8 cellular contexts compared by ENCODE assay signal in the genomic region with DNA sequence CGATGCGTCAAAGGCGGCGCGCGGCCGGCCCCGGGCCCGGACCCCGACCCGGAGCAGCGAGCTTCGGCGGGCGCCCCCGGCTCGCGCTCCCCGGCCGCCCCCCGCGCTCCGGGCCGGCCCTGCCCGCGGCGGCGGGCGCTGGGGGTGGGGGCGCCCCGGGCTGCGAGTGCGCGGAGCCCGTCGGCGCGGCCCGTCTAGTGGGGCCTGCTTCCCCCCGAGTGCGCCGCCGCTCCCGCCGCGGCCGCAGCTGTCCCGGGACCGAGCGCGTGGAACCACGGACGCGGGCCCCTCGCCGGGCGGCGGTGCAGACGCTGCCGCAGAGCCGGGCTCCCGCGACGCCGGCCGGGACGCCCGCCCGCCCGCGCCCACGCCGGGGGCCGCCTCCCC. TPM values are rescaled to one million over a fixed set of nuclear protein-coding genes. Genes with fewer than 3 reads are reported as not detected.
DNase-seq lines count a peak whose midpoint lies in the region; ATAC-seq and TF ChIP-seq lines count a peak whose summit lies in the region.

No MANE protein-coding gene starts in this region.

- H3K4me1 ChIP-seq in HUES48 (ENCODE audit: control insufficient read depth, insufficient read depth, low read length): peaks cover 10% of the 10 kb centered on the region
- H3K4me1 ChIP-seq in rectal smooth muscle tissue (ENCODE audit: control insufficient read depth, insufficient read depth, low read length): peaks cover 9% of the 10 kb centered on the region

- H3K36me3 ChIP-seq in HUES48 (ENCODE audit: control insufficient read depth, insufficient read depth, low read length) (0 out of 2 replicates have a peak, but pooled peaks cover 3% of the 10 kb centered on the region), rectal smooth muscle tissue (ENCODE audit: control insufficient read depth, insufficient read depth, low read length) (no peaks in the 10 kb centered on the region)

- H3K4me3 ChIP-seq in HUES48 (ENCODE audit: low read depth, low read length) (peak overlapping the region; percentile 76; the same call in 1 of the 2 replicates), epithelial cell of proximal tubule (ENCODE audit: low read depth, low read length) (peak overlapping the region; percentile 58), rectal smooth muscle tissue (ENCODE audit: low read length) (peak overlapping the region; percentile 72)

- H3K27me3 ChIP-seq in HUES48 (ENCODE audit: control insufficient read depth, insufficient read depth, low read length) (peaks cover 27% of the 10 kb centered on the region), rectal smooth muscle tissue (ENCODE audit: control insufficient read depth, insufficient read depth, low read length) (no peaks in the 10 kb centered on the region)

- H3K9me3 ChIP-seq in HUES48 (ENCODE audit: control insufficient read depth, insufficient read depth, low read length): no peaks in the 10 kb centered on the region

- peak; percentile 33 for ATAC-seq in GM19452 (IDR thresholded peaks at IDR 0.05; ENCODE audit: unreplicated experiment)
- ATAC-seq in GM18517 (IDR thresholded peaks at IDR 0.05; ENCODE audit: unreplicated experiment): no peak
- no peak for ATAC-seq in GM18861 (IDR thresholded peaks at IDR 0.05; ENCODE audit: unreplicated experiment)

- H3K27ac ChIP-seq in HUES48 (ENCODE audit: low read depth, low read length): no peak overlapping the region
- peak overlapping the region; percentile 23 for H3K27ac ChIP-seq in rectal smooth muscle tissue (ENCODE audit: low read depth, low read length)

- in situ Hi-C loops in GM13976 (cut with MboI; ENCODE audit: low sequenced_read_pairs, unreplicated experiment): no loop called here

- DNase-seq in epithelial cell of proximal tubule (ENCODE audit: low read depth) (no peak), activated gamma-delta T cell (lab: John Stamatoyannopoulos, UW) (no peak), GM13976 (ENCODE audit: low spot score) (no peak)

- H3K9ac ChIP-seq in HUES48 (ENCODE audit: low read depth, low read length) (no peak overlapping the region), rectal smooth muscle tissue (ENCODE audit: low read length) (no peak overlapping the region)

- TF ChIP-seq CTCF in epithelial cell of proximal tubule (conservative IDR thresholded peaks at IDR 0.05; ENCODE audit: low read depth, low read length) (no peak), GM13976 (IDR thresholded peaks at IDR 0.05; ENCODE audit: borderline replicate concordance, control extremely low read depth, extremely low read depth, insufficient read depth, missing control alignments) (no peak)

RNA-seq across cellular contexts. Expression of a gene that starts 0.3 kb away (rescaled TPM):
- total RNA-seq in epithelial cell of proximal tubule: 5.1 and 6.8 TPM in 2 replicates
